ENCODE assay signal across 1 cellular context in the genomic region with DNA sequence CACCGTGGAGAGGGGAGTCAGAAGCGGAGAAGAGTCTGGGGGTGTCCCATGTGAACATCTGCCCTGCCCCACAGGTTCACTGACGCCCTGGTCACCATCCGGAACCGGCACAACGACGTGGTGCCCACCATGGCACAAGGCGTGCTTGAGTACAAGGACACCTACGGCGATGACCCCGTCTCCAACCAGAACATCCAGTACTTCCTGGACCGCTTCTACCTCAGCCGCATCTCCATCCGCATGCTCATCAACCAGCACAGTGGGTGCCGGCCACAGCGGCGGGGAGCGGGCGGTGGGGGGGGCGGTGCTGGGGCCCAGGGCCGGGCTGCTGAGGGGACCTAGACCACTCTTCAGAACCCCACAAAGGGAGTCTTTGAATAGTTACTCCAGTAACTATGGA.
TF ChIP-seq lines count a peak whose summit lies in the region.

No MANE protein-coding gene starts in this region.

TF ChIP-seq in GM23338, 12 proteins besides CTCF, POLR2A, EP300 and RAD21:
- TF ChIP-seq, protein P1, sequence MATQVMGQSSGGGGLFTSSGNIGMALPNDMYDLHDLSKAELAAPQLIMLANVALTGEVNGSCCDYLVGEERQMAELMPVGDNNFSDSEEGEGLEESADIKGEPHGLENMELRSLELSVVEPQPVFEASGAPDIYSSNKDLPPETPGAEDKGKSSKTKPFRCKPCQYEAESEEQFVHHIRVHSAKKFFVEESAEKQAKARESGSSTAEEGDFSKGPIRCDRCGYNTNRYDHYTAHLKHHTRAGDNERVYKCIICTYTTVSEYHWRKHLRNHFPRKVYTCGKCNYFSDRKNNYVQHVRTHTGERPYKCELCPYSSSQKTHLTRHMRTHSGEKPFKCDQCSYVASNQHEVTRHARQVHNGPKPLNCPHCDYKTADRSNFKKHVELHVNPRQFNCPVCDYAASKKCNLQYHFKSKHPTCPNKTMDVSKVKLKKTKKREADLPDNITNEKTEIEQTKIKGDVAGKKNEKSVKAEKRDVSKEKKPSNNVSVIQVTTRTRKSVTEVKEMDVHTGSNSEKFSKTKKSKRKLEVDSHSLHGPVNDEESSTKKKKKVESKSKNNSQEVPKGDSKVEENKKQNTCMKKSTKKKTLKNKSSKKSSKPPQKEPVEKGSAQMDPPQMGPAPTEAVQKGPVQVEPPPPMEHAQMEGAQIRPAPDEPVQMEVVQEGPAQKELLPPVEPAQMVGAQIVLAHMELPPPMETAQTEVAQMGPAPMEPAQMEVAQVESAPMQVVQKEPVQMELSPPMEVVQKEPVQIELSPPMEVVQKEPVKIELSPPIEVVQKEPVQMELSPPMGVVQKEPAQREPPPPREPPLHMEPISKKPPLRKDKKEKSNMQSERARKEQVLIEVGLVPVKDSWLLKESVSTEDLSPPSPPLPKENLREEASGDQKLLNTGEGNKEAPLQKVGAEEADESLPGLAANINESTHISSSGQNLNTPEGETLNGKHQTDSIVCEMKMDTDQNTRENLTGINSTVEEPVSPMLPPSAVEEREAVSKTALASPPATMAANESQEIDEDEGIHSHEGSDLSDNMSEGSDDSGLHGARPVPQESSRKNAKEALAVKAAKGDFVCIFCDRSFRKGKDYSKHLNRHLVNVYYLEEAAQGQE (IDR thresholded peaks at IDR 0.05; ENCODE audit: unreplicated experiment), result no peak
- no peak for TF ChIP-seq ZNF331 (CRISPR knock-in tag; IDR thresholded peaks at IDR 0.05; ENCODE audit: low read depth)
- TF ChIP-seq, protein P2, sequence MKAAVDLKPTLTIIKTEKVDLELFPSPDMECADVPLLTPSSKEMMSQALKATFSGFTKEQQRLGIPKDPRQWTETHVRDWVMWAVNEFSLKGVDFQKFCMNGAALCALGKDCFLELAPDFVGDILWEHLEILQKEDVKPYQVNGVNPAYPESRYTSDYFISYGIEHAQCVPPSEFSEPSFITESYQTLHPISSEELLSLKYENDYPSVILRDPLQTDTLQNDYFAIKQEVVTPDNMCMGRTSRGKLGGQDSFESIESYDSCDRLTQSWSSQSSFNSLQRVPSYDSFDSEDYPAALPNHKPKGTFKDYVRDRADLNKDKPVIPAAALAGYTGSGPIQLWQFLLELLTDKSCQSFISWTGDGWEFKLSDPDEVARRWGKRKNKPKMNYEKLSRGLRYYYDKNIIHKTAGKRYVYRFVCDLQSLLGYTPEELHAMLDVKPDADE (IDR thresholded peaks at IDR 0.05), result no peak
- TF ChIP-seq STAT1 (IDR thresholded peaks at IDR 0.05; ENCODE audit: unreplicated experiment), result no peak
- TF ChIP-seq NANOG (IDR thresholded peaks at IDR 0.05; ENCODE audit: borderline replicate concordance), result no peak
- TF ChIP-seq ZNF114 (CRISPR knock-in tag; IDR thresholded peaks at IDR 0.05), result no peak
- TF ChIP-seq JUNB (IDR thresholded peaks at IDR 0.05; ENCODE audit: unreplicated experiment), result no peak
- TF ChIP-seq POLR2AphosphoS5 (IDR thresholded peaks at IDR 0.05; ENCODE audit: low read depth), result no peak
- no peak for TF ChIP-seq EZH2 (IDR thresholded peaks at IDR 0.05; ENCODE audit: low read depth, unreplicated experiment)
- TF ChIP-seq CREB1 (CRISPR knock-in tag; IDR thresholded peaks at IDR 0.05; ENCODE audit: low read depth), result no peak
- TF ChIP-seq, protein P3, sequence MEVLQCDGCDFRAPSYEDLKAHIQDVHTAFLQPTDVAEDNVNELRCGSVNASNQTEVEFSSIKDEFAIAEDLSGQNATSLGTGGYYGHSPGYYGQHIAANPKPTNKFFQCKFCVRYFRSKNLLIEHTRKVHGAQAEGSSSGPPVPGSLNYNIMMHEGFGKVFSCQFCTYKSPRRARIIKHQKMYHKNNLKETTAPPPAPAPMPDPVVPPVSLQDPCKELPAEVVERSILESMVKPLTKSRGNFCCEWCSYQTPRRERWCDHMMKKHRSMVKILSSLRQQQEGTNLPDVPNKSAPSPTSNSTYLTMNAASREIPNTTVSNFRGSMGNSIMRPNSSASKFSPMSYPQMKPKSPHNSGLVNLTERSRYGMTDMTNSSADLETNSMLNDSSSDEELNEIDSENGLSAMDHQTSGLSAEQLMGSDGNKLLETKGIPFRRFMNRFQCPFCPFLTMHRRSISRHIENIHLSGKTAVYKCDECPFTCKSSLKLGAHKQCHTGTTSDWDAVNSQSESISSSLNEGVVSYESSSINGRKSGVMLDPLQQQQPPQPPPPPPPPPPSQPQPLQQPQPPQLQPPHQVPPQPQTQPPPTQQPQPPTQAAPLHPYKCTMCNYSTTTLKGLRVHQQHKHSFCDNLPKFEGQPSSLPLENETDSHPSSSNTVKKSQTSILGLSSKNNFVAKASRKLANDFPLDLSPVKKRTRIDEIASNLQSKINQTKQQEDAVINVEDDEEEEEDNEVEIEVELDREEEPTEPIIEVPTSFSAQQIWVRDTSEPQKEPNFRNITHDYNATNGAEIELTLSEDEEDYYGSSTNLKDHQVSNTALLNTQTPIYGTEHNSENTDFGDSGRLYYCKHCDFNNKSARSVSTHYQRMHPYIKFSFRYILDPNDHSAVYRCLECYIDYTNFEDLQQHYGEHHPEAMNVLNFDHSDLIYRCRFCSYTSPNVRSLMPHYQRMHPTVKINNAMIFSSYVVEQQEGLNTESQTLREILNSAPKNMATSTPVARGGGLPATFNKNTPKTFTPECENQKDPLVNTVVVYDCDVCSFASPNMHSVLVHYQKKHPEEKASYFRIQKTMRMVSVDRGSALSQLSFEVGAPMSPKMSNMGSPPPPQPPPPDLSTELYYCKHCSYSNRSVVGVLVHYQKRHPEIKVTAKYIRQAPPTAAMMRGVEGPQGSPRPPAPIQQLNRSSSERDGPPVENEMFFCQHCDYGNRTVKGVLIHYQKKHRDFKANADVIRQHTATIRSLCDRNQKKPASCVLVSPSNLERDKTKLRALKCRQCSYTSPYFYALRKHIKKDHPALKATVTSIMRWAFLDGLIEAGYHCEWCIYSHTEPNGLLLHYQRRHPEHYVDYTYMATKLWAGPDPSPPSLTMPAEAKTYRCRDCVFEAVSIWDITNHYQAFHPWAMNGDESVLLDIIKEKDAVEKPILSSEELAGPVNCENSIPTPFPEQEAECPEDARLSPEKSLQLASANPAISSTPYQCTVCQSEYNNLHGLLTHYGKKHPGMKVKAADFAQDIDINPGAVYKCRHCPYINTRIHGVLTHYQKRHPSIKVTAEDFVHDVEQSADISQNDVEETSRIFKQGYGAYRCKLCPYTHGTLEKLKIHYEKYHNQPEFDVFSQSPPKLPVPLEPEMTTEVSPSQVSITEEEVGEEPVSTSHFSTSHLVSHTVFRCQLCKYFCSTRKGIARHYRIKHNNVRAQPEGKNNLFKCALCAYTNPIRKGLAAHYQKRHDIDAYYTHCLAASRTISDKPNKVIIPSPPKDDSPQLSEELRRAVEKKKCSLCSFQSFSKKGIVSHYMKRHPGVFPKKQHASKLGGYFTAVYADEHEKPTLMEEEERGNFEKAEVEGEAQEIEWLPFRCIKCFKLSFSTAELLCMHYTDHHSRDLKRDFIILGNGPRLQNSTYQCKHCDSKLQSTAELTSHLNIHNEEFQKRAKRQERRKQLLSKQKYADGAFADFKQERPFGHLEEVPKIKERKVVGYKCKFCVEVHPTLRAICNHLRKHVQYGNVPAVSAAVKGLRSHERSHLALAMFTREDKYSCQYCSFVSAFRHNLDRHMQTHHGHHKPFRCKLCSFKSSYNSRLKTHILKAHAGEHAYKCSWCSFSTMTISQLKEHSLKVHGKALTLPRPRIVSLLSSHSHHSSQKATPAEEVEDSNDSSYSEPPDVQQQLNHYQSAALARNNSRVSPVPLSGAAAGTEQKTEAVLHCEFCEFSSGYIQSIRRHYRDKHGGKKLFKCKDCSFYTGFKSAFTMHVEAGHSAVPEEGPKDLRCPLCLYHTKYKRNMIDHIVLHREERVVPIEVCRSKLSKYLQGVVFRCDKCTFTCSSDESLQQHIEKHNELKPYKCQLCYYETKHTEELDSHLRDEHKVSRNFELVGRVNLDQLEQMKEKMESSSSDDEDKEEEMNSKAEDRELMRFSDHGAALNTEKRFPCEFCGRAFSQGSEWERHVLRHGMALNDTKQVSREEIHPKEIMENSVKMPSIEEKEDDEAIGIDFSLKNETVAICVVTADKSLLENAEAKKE (CRISPR knock-in tag; IDR thresholded peaks at IDR 0.05), result no peak
- no peak for TF ChIP-seq EZH2phosphoT487 (IDR thresholded peaks at IDR 0.05; ENCODE audit: unreplicated experiment)
TF ChIP-seq in GM23338: peak in this region for 0.
